Comparison of ENCODE assay signal across 8 cellular contexts in the genomic region with DNA sequence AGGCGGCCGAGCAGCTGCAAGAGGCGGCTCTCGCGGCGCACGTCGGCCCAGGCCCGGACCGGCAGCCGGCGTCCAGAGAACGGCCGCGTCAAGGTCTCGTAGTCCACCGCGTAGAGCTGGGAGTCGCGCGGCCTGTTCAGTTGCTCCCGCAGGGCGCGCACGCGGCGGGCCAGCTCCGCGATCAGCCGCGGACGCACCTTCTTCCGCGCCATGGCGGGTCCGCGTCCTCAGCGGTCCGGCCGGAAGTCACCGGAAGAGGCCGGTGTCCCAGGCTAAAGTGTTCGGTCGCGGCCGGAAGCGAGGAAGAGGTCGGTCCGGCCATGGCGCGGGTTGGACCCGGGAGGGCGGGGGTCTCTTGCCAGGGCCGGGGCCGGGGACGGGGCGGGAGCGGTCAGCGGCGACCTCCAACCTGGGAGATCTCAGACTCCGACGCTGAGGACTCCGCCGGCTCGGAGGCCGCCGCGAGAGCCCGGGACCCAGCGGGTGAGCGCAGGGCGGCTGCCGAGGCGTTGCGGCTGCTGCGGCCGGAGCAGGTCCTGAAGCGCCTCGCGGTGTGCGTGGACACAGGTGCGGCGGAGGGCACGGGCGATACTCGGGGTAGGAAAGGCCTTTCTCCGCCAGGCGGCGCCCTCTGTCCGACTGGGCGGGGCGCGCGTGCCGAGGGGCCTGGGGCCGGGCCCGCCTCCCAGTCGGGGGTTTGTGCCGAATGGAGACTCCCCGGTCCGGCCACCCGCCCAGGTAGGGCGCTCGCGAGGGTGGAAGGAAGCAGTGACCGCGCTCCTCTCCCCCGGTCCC. TPM values are rescaled to one million over a fixed set of nuclear protein-coding genes. Genes with fewer than 3 reads are reported as not detected.
DNase-seq lines count a peak whose midpoint lies in the region; ATAC-seq lines count a peak whose summit lies in the region.

A gene (minus strand): TSS at position 227 of the 795 bp plus-strand sequence. CDS start 15 bp downstream, at position 212.

- DNase-seq in GM03348 (ENCODE audit: low spot score) (peak; percentile 89), NCI-H187 treated with DMSO at 0.1 percent for 48 hours (lab: John Stamatoyannopoulos, UW) (peak; percentile 52), T1000 (lab: John Stamatoyannopoulos, UW) (peak; percentile 71), astrocyte of the hippocampus (ENCODE audit: low read depth, low spot score) (peak; percentile 94), hypothalamus (lab: John Stamatoyannopoulos, UW) (peak; percentile 27 to 84 (median 68)), sciatic nerve (ENCODE audit: low spot score) (peak; percentile 90), HPDE6-E6E7 (ENCODE audit: extremely low spot score) (no peak)

- intact Hi-C loops in sciatic nerve (cut with DNase I) = no loop called here

- ATAC-seq in HG02588 (IDR thresholded peaks at IDR 0.05; ENCODE audit: unreplicated experiment) = peak; percentile 40
- ATAC-seq in sciatic nerve = peak; percentile 52

RNA-seq across cellular contexts. Expression of the gene that starts here (rescaled TPM):
- total RNA-seq in sciatic nerve = 42.7 TPM
